15 cellular contexts compared by ENCODE assay signal in the genomic region with DNA sequence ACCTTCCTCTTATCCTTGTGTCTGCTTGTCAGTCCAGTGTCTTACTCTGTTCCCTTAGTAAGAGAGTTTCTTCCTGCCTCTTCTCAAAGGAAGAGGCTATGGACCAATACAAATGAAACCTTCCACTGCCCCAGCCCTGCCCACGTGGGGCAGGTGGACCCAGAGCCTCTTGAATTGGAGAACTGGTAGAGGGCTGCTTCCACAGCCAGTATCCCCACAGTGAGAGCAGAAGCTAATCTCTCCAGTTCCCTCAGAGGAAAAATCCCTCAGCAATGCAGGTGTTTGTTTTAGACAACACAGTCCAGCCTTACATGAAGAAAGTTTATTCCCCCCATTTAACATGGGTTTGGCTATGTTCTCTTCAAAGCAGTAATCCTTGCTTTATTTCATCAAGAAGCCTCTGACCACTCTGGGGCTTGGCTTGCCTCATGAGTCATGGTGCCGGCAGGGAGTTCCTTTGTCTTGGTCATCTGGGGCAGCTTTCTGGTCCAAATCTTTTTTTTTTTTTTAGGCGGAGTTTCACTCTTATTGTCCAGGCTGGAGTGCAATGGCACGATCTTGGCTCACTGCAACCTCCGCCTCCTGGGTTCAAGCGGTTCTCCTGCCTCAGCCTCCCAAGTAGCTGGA. TPM values are rescaled to one million over a fixed set of nuclear protein-coding genes. Genes with fewer than 3 reads are reported as not detected.
DNase-seq lines count a peak whose midpoint lies in the region; ATAC-seq and TF ChIP-seq lines count a peak whose summit lies in the region.
"Had no signal": no experiment of that assay in that cellular context is flagged by ENCODE, and none has a peak within 500 bp of the region (broad histone marks: within the 10 kb centered on the region; RNA-seq: fewer than 3 reads in every experiment).

No MANE protein-coding gene starts in this region.

- intact Hi-C loops in CD14-positive monocyte (cut with micrococcal nuclease) (no loop called here), Right ventricle myocardium inferior (cut with DNase I) (no loop called here)

- no peak for TF ChIP-seq CTCF in HEK293 (tag by site-specific recombination; IDR thresholded peaks at IDR 0.05)
- TF ChIP-seq CTCF in CD14-positive monocyte (IDR thresholded peaks at IDR 0.05), result no peak

- no peaks in the 10 kb centered on the region for H3K36me3 Mint-ChIP-seq in CD14-positive monocyte
- no peaks in the 10 kb centered on the region for H3K36me3 Mint-ChIP-seq in activated T-helper 17 cell treated with anti-CD3 and anti-CD28 coated beads, Interleukin-2, amount 50 U/mL, for 72 hours (ENCODE audit: low read depth)

- no peaks in the 10 kb centered on the region for H3K4me1 ChIP-seq in HEK293 (ENCODE audit: control insufficient read depth, insufficient read depth, low read length)
- peaks cover 13% of the 10 kb centered on the region for H3K4me1 ChIP-seq in adipocyte (ENCODE audit: control insufficient read depth, insufficient read depth, low read length)
- peaks cover 10% of the 10 kb centered on the region for H3K4me1 ChIP-seq in skeletal muscle satellite cell (ENCODE audit: control insufficient read depth, insufficient read depth, low read length)

- peak; percentile 76 for DNase-seq in adipocyte (ENCODE audit: low read depth)
- DNase-seq in fibroblast of peridontal ligament (ENCODE audit: extremely low read depth), result peak; percentile 78
- DNase-seq in CD14-positive monocyte (ENCODE audit: low spot score), result no peak
- no peak for DNase-seq in Right ventricle myocardium inferior (ENCODE audit: missing footprints)
- no peak for DNase-seq in AML-193 (lab: John Stamatoyannopoulos, UW)
- DNase-seq: activated CD4-positive, CD25-positive, alpha-beta regulatory T cell; activated naive CD8-positive, alpha-beta T cell treated with anti-CD3 and anti-CD28 coated beads, Interleukin-2, amount 50 U/mL, for 24 hours; activated T-cell treated with anti-CD3 and anti-CD28 coated beads for 4 hours; NCI-H1930; NK-92 treated with Interleukin-12 subunit alpha and Interleukin-12 subunit beta, amount 100 ng/mL, for 24 hours had no signal

- ATAC-seq in activated T-helper 17 cell treated with anti-CD3 and anti-CD28 coated beads, Interleukin-2, amount 50 U/mL, for 72 hours (replicated peaks), result no peak
- ATAC-seq in Right ventricle myocardium inferior, result no peak
- ATAC-seq: activated naive CD8-positive, alpha-beta T cell treated with anti-CD3 and anti-CD28 coated beads, Interleukin-2, amount 50 U/mL, for 24 hours had no signal

- peak overlapping the region; percentile 14 for H3K4me2 ChIP-seq in skeletal muscle satellite cell (ENCODE audit: low read length)

- H3K27ac Mint-ChIP-seq in CD14-positive monocyte, result no peak overlapping the region
- H3K27ac Mint-ChIP-seq in activated T-helper 17 cell treated with anti-CD3 and anti-CD28 coated beads, Interleukin-2, amount 50 U/mL, for 72 hours, result no peak overlapping the region
- H3K27ac Mint-ChIP-seq: activated naive CD8-positive, alpha-beta T cell treated with anti-CD3 and anti-CD28 coated beads, Interleukin-2, amount 50 U/mL, for 24 hours had no signal

- H3K4me3 ChIP-seq in HEK293 (ENCODE audit: low read depth, low read length) (no peak overlapping the region), adipocyte (ENCODE audit: low read length) (peak overlapping the region; percentile 51), skeletal muscle satellite cell (ENCODE audit: low read length) (no peak overlapping the region)
- H3K4me3 ChIP-seq: SK-N-MC, thoracic aorta had no signal

- no peak overlapping the region for H3K27ac ChIP-seq in HEK293 (ENCODE audit: extremely low read depth, low read depth, low read length)
- H3K27ac ChIP-seq: SK-N-MC, thoracic aorta had no signal

- CTCF ChIA-PET in HEK293 (lab: Yijun Ruan, JAX), result interaction anchor here (1.5 kb wide), 1 partner anchor 15 kb away, joined by 5 read pairs; no protein-coding TSS in a partner anchor

- H3K9ac ChIP-seq in adipocyte (ENCODE audit: low read length) (no peak overlapping the region), skeletal muscle satellite cell (ENCODE audit: low read depth, low read length) (no peak overlapping the region)

- no peaks in the 10 kb centered on the region for H3K27me3 ChIP-seq in adipocyte (replicated peaks; ENCODE audit: control insufficient read depth, insufficient read depth, low read length)
- H3K27me3 ChIP-seq in skeletal muscle satellite cell (ENCODE audit: control insufficient read depth, insufficient read depth, low read length), result no peaks in the 10 kb centered on the region

- H3K4me1 Mint-ChIP-seq in CD14-positive monocyte, result peaks cover 26% of the 10 kb centered on the region
- peaks cover 5% of the 10 kb centered on the region for H3K4me1 Mint-ChIP-seq in activated T-helper 17 cell treated with anti-CD3 and anti-CD28 coated beads, Interleukin-2, amount 50 U/mL, for 72 hours

- peaks cover 0 to 11% (median 0%) of the 10 kb centered on the region in 7 donors for H3K9me3 Mint-ChIP-seq in CD14-positive monocyte
- no peaks in the 10 kb centered on the region for H3K9me3 Mint-ChIP-seq in activated T-helper 17 cell treated with anti-CD3 and anti-CD28 coated beads, Interleukin-2, amount 50 U/mL, for 72 hours
- H3K9me3 Mint-ChIP-seq: activated naive CD8-positive, alpha-beta T cell treated with anti-CD3 and anti-CD28 coated beads, Interleukin-2, amount 50 U/mL, for 24 hours had no signal

- POLR2A ChIA-PET in HEK293 (lab: Yijun Ruan, JAX), result no interaction called here

- H3K9me3 ChIP-seq in HEK293 (ENCODE audit: control insufficient read depth, insufficient read depth, low read depth, low read length), result no peaks in the 10 kb centered on the region
- no peaks in the 10 kb centered on the region for H3K9me3 ChIP-seq in adipocyte (ENCODE audit: control insufficient read depth, low read length)
- no peaks in the 10 kb centered on the region for H3K9me3 ChIP-seq in skeletal muscle satellite cell (replicated peaks; ENCODE audit: low read length)
- H3K9me3 ChIP-seq: thoracic aorta had no signal

- no peak overlapping the region for H3K4me3 Mint-ChIP-seq in CD14-positive monocyte
- H3K4me3 Mint-ChIP-seq in activated T-helper 17 cell treated with anti-CD3 and anti-CD28 coated beads, Interleukin-2, amount 50 U/mL, for 72 hours, result no peak overlapping the region
- H3K4me3 Mint-ChIP-seq: activated naive CD8-positive, alpha-beta T cell treated with anti-CD3 and anti-CD28 coated beads, Interleukin-2, amount 50 U/mL, for 24 hours had no signal

- H3K27me3 Mint-ChIP-seq in CD14-positive monocyte (ENCODE audit: low read depth in 3 of 3), result peaks cover 0 to 2% (median 1%) of the 10 kb centered on the region in 3 donors
- H3K27me3 Mint-ChIP-seq in activated T-helper 17 cell treated with anti-CD3 and anti-CD28 coated beads, Interleukin-2, amount 50 U/mL, for 72 hours, result peaks cover 13% of the 10 kb centered on the region

- H3K36me3 ChIP-seq in HEK293 (ENCODE audit: control insufficient read depth in 2 of 2, insufficient read depth in 1 of 2, low read length in 2 of 2) (no peaks in the 10 kb centered on the region), adipocyte (ENCODE audit: control insufficient read depth, insufficient read depth, low read length, severe bottlenecking) (no peaks in the 10 kb centered on the region), skeletal muscle satellite cell (ENCODE audit: insufficient read depth, low read length) (no peaks in the 10 kb centered on the region)
- H3K36me3 ChIP-seq: thoracic aorta had no signal

TF ChIP-seq in HEK293, 187 proteins besides CTCF, POLR2A, EP300 and RAD21:
- TF ChIP-seq ZNF623 (tag by site-specific recombination; IDR thresholded peaks at IDR 0.05) (no peak), ZEB2 (tag by site-specific recombination; IDR thresholded peaks at IDR 0.05) (no peak), ZBTB1 (tag by site-specific recombination; IDR thresholded peaks at IDR 0.05) (no peak)
- TF ChIP-seq, protein P1, sequence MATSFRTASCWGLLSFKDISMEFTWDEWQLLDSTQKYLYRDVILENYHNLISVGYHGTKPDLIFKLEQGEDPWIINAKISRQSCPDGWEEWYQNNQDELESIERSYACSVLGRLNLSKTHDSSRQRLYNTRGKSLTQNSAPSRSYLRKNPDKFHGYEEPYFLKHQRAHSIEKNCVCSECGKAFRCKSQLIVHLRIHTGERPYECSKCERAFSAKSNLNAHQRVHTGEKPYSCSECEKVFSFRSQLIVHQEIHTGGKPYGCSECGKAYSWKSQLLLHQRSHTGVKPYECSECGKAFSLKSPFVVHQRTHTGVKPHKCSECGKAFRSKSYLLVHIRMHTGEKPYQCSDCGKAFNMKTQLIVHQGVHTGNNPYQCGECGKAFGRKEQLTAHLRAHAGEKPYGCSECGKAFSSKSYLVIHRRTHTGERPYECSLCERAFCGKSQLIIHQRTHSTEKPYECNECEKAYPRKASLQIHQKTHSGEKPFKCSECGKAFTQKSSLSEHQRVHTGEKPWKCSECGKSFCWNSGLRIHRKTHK (tag by site-specific recombination; IDR thresholded peaks at IDR 0.05), result no peak
- TF ChIP-seq, protein P2, sequence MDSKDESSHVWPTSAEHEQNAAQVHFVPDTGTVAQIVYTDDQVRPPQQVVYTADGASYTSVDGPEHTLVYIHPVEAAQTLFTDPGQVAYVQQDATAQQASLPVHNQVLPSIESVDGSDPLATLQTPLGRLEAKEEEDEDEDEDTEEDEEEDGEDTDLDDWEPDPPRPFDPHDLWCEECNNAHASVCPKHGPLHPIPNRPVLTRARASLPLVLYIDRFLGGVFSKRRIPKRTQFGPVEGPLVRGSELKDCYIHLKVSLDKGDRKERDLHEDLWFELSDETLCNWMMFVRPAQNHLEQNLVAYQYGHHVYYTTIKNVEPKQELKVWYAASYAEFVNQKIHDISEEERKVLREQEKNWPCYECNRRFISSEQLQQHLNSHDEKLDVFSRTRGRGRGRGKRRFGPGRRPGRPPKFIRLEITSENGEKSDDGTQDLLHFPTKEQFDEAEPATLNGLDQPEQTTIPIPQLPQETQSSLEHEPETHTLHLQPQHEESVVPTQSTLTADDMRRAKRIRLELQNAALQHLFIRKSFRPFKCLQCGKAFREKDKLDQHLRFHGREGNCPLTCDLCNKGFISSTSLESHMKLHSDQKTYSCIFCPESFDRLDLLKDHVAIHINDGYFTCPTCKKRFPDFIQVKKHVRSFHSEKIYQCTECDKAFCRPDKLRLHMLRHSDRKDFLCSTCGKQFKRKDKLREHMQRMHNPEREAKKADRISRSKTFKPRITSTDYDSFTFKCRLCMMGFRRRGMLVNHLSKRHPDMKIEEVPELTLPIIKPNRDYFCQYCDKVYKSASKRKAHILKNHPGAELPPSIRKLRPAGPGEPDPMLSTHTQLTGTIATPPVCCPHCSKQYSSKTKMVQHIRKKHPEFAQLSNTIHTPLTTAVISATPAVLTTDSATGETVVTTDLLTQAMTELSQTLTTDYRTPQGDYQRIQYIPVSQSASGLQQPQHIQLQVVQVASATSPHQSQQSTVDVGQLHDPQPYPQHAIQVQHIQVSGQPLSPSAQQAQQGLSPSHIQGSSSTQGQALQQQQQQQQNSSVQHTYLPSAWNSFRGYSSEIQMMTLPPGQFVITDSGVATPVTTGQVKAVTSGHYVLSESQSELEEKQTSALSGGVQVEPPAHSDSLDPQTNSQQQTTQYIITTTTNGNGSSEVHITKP (tag by site-specific recombination; IDR thresholded peaks at IDR 0.05), result peak; percentile 69
TF ChIP-seq in HEK293: peak in this region for 1.

RNA-seq across cellular contexts. Expression of a gene that starts 6.5 kb away (rescaled TPM):
- total RNA-seq in skeletal muscle satellite cell (2012; rRNA removed), result 56.3 and 76.7 TPM in 2 replicates
- polyA plus RNA-seq in CD14-positive monocyte, result 10 to 100 TPM; 47.3 to 61.0 TPM
- total RNA-seq in activated T-helper 17 cell treated with anti-CD3 and anti-CD28 coated beads, Interleukin-2, amount 50 U/mL, for 72 hours, result under 1 TPM; 0.24 to 0.69 TPM
- 69.8 TPM for total RNA-seq in Right ventricle myocardium inferior

Comparison
In these comparisons a context has a peak if more than half of its experiments do, and no peak if none do; other contexts are left out.
1. DNase-seq: peak in adipocyte (single experiment) and fibroblast of peridontal ligament (single experiment); none in CD14-positive monocyte (single experiment), Right ventricle myocardium inferior (single experiment) and AML-193 (0 of 2).
2. RNA of a gene that starts 6.5 kb away (total RNA-seq): 69.8 TPM in Right ventricle myocardium inferior (single experiment); 0.24 to 0.69 TPM in activated T-helper 17 cell treated with anti-CD3 and anti-CD28 coated beads, Interleukin-2, amount 50 U/mL, for 72 hours; every median in the first group is over 10 times any median in the second.